26 cellular contexts compared by ENCODE assay signal in genomic region chr5:105659396-105659795, GRCh38.
"Had no signal": no experiment of that assay in that cellular context is flagged by ENCODE, and none has a peak within 500 bp of the region (broad histone marks: within the 10 kb centered on the region; RNA-seq: fewer than 3 reads in every experiment).

No MANE protein-coding gene starts in this region.

- H3K9me3 Mint-ChIP-seq: activated B cell treated with CpG ODN at 0.5 μM for 24 hours; activated naive CD4-positive, alpha-beta T cell treated with anti-CD3 and anti-CD28 coated beads for 36 hours; activated naive CD8-positive, alpha-beta T cell treated with anti-CD3 and anti-CD28 coated beads for 36 hours; activated naive CD8-positive, alpha-beta T cell treated with anti-CD3 and anti-CD28 coated beads, Interleukin-2, amount 50 U/mL, for 24 hours; activated T-cell treated with anti-CD3 and anti-CD28 coated beads, Interleukin-2, amount 50 U/mL, for 4 hours; T-helper 1 cell treated with Interleukin-12 subunit alpha and Interleukin-12 subunit beta and Interleukin-4 antibody, amounts not matched to agents 30 μg/mL and 1 μg/mL, for 36 hours had no signal

- H3K4me1 ChIP-seq: adrenal gland, body of pancreas, colonic mucosa had no signal

- H3K27me3 ChIP-seq: adrenal gland, body of pancreas, colonic mucosa had no signal

- H3K4me3 Mint-ChIP-seq: activated B cell treated with CpG ODN at 0.5 μM for 24 hours; activated CD8-positive, alpha-beta T cell treated with anti-CD3 and anti-CD28 coated beads for 36 hours; activated naive CD4-positive, alpha-beta T cell treated with anti-CD3 and anti-CD28 coated beads for 36 hours; activated naive CD4-positive, alpha-beta T cell treated with anti-CD3 and anti-CD28 coated beads, Interleukin-2, amount 50 U/mL, for 24 hours; activated naive CD8-positive, alpha-beta T cell treated with anti-CD3 and anti-CD28 coated beads for 36 hours; activated naive CD8-positive, alpha-beta T cell treated with anti-CD3 and anti-CD28 coated beads, Interleukin-2, amount 50 U/mL, for 24 hours; activated T-cell treated with anti-CD3 and anti-CD28 coated beads, Interleukin-2, amount 50 U/mL, for 4 hours; activated T-helper 17 cell treated with anti-CD3 and anti-CD28 coated beads, Interleukin-2, amount 50 U/mL, for 72 hours; T-cell; T-helper 1 cell treated with Interleukin-12 subunit alpha and Interleukin-12 subunit beta and Interleukin-4 antibody, amounts not matched to agents 30 μg/mL and 1 μg/mL, for 36 hours had no signal

- DNase-seq: activated B cell treated with CpG ODN at 0.5 μM for 24 hours; activated CD4-positive, alpha-beta T cell treated with anti-CD3 and anti-CD28 coated beads for 48 hours; activated CD4-positive, alpha-beta T cell treated with anti-CD3 and anti-CD28 coated beads, Interleukin-2, amount 50 U/mL, for 1 hour; activated CD4-positive, alpha-beta T cell treated with anti-CD3 and anti-CD28 coated beads, Interleukin-2, amount 50 U/mL, for 48 hours; activated CD8-positive, alpha-beta memory T cell treated with anti-CD3 and anti-CD28 coated beads for 24 hours; activated CD8-positive, alpha-beta T cell treated with anti-CD3 and anti-CD28 coated beads for 36 hours; activated effector memory CD4-positive, alpha-beta T cell treated with Interleukin-2 at 50 U/mL for 16 hours; activated naive CD4-positive, alpha-beta T cell treated with anti-CD3 and anti-CD28 coated beads for 36 hours; activated naive CD8-positive, alpha-beta T cell treated with anti-CD3 and anti-CD28 coated beads for 36 hours; activated naive CD8-positive, alpha-beta T cell treated with anti-CD3 and anti-CD28 coated beads, Interleukin-2, amount 50 U/mL, for 24 hours; activated T-cell treated with anti-CD3 and anti-CD28 coated beads, Interleukin-2, amount 50 U/mL, for 4 hours; adrenal gland; amygdala; aorta; body of pancreas; caudate nucleus; colonic mucosa; effector CD8-positive, alpha-beta T cell; foreskin fibroblast; head of caudate nucleus; T-cell; T-helper 9 cell; WERI-Rb-1 had no signal

- H3K4me1 Mint-ChIP-seq: activated B cell treated with CpG ODN at 0.5 μM for 24 hours; activated naive CD4-positive, alpha-beta T cell treated with anti-CD3 and anti-CD28 coated beads, Interleukin-2, amount 50 U/mL, for 24 hours; activated naive CD8-positive, alpha-beta T cell treated with anti-CD3 and anti-CD28 coated beads for 36 hours; activated naive CD8-positive, alpha-beta T cell treated with anti-CD3 and anti-CD28 coated beads, Interleukin-2, amount 50 U/mL, for 24 hours; activated T-helper 17 cell treated with anti-CD3 and anti-CD28 coated beads, Interleukin-2, amount 50 U/mL, for 72 hours; T-cell had no signal

- H3K36me3 Mint-ChIP-seq: activated naive CD4-positive, alpha-beta T cell treated with anti-CD3 and anti-CD28 coated beads, Interleukin-2, amount 50 U/mL, for 24 hours; activated naive CD8-positive, alpha-beta T cell treated with anti-CD3 and anti-CD28 coated beads for 36 hours; T-cell had no signal

- H3K27ac Mint-ChIP-seq: activated B cell treated with CpG ODN at 0.5 μM for 24 hours; activated CD8-positive, alpha-beta T cell treated with anti-CD3 and anti-CD28 coated beads for 36 hours; activated naive CD4-positive, alpha-beta T cell treated with anti-CD3 and anti-CD28 coated beads for 36 hours; activated naive CD4-positive, alpha-beta T cell treated with anti-CD3 and anti-CD28 coated beads, Interleukin-2, amount 50 U/mL, for 24 hours; activated naive CD8-positive, alpha-beta T cell treated with anti-CD3 and anti-CD28 coated beads for 36 hours; activated naive CD8-positive, alpha-beta T cell treated with anti-CD3 and anti-CD28 coated beads, Interleukin-2, amount 50 U/mL, for 24 hours; activated T-helper 17 cell treated with anti-CD3 and anti-CD28 coated beads, Interleukin-2, amount 50 U/mL, for 72 hours; T-cell; T-helper 1 cell treated with Interleukin-12 subunit alpha and Interleukin-12 subunit beta and Interleukin-4 antibody, amounts not matched to agents 30 μg/mL and 1 μg/mL, for 36 hours had no signal

- H3K27ac ChIP-seq: adrenal gland, body of pancreas, colonic mucosa, WERI-Rb-1 had no signal

- H3K36me3 ChIP-seq: adrenal gland, colonic mucosa, WERI-Rb-1 had no signal

- H3K27me3 Mint-ChIP-seq: activated B cell treated with CpG ODN at 0.5 μM for 24 hours; activated CD8-positive, alpha-beta T cell treated with anti-CD3 and anti-CD28 coated beads for 36 hours; activated naive CD4-positive, alpha-beta T cell treated with anti-CD3 and anti-CD28 coated beads, Interleukin-2, amount 50 U/mL, for 24 hours; activated naive CD8-positive, alpha-beta T cell treated with anti-CD3 and anti-CD28 coated beads for 36 hours; activated naive CD8-positive, alpha-beta T cell treated with anti-CD3 and anti-CD28 coated beads, Interleukin-2, amount 50 U/mL, for 24 hours; activated T-helper 17 cell treated with anti-CD3 and anti-CD28 coated beads, Interleukin-2, amount 50 U/mL, for 72 hours; T-cell had no signal

- H3K9me3 ChIP-seq: adrenal gland, body of pancreas, colonic mucosa had no signal

- H3K4me3 ChIP-seq: adrenal gland, body of pancreas, colonic mucosa had no signal
